8 cellular contexts compared by ENCODE assay signal in genomic region chr1:109099871-109100757, GRCh38. TPM values are rescaled to one million over a fixed set of nuclear protein-coding genes. Genes with fewer than 3 reads are reported as not detected.
A peak's percentile ranks its signal among the peaks of the same experiment; 100 is the strongest.
DNase-seq lines count a peak whose midpoint lies in the region; TF ChIP-seq lines count a peak whose summit lies in the region.

No MANE protein-coding gene starts in this region.

- H3K9ac ChIP-seq in neural cell (ENCODE audit: low read length) = peak overlapping the region; percentile 91

- CTCF ChIA-PET in RWPE1 (lab: Yijun Ruan, JAX) = interaction anchor here (0.6 to 3.3 kb wide), 18 partner anchors 9 to 1673 kb away, joined by 3 to 15 read pairs (median 3); partner anchors contain the start of genes SARS1 and TMEM167B

- 0 to 1% (median 0%) methylated on average over 69 to 79 of the region's 79 CpGs for WGBS in stomach, 5 donors

- H3K36me3 ChIP-seq in neural cell (ENCODE audit: insufficient read depth, low read length) (peaks cover 4% of the 10 kb centered on the region), stomach (peaks cover under 1 to 25% (median 10%) of the 10 kb centered on the region in 4 donors)

- H2AFZ ChIP-seq in neural cell (ENCODE audit: low read depth, low read length) = peak overlapping the region; percentile 56

- POLR2A ChIA-PET in RWPE1 (lab: Yijun Ruan, JAX; ENCODE audit: low non-redundant PET) = interaction anchor here (0.6 to 1.4 kb wide), 13 partner anchors 9 to 911 kb away, joined by 3 to 13 read pairs (median 4); partner anchors contain the start of genes TMEM167B and WDR47

- H3K27me3 ChIP-seq in neural cell (ENCODE audit: insufficient read depth, low read depth, low read length) (no peaks in the 10 kb centered on the region), stomach (no peaks in the 10 kb centered on the region)

- DNase-seq in ELF-1 (ENCODE audit: low read depth, low spot score) (peak; percentile 97), GOT3 (lab: John Stamatoyannopoulos, UW) (peak; percentile 61), LNCaP clone FGC (ENCODE audit: low read depth) (peak; percentile 90), RWPE1 (ENCODE audit: low spot score) (peak; percentile 96), fibroblast of the aortic adventitia (ENCODE audit: low read depth) (peak; percentile 97), stomach (peak; percentile 97)
- DNase-seq in activated effector memory CD4-positive, alpha-beta T cell treated with Interleukin-2 at 50 U/mL for 16 hours = peak; percentile 95

- TF ChIP-seq EP300 in neural cell (conservative IDR thresholded peaks at IDR 0.05; ENCODE audit: poor library complexity, severe bottlenecking) (peak; percentile 76), stomach (IDR thresholded peaks at IDR 0.05) (no peak)

- peak; percentile 77 for TF ChIP-seq RAD21 in neural cell (conservative IDR thresholded peaks at IDR 0.05)

- no peaks in the 10 kb centered on the region for H4K20me1 ChIP-seq in neural cell (ENCODE audit: insufficient read depth)

- no peak overlapping the region for H3K4me2 ChIP-seq in neural cell (ENCODE audit: low read length)

- TF ChIP-seq CTCF in LNCaP clone FGC (IDR thresholded peaks at IDR 0.05; ENCODE audit: control insufficient read depth, extremely low read depth, insufficient read depth) (peak; percentile 90), RWPE1 (conservative IDR thresholded peaks at IDR 0.05; ENCODE audit: low read depth) (peak; percentile 89), fibroblast of the aortic adventitia (IDR thresholded peaks at IDR 0.05; ENCODE audit: insufficient read depth, low read length) (peak; percentile 90), neural cell (IDR thresholded peaks at IDR 0.05; ENCODE audit: poor library complexity, severe bottlenecking) (peak; percentile 97), stomach (IDR thresholded peaks at IDR 0.05) (peak in 5 of 7 experiments; percentile 83 to 98 (median 85))

- peak in 3 of 4 donors; percentile 41 to 96 (median 95) for TF ChIP-seq POLR2A in stomach (IDR thresholded peaks at IDR 0.05)

- H3K9me2 ChIP-seq in neural cell (ENCODE audit: insufficient read depth, low read length) = no peaks in the 10 kb centered on the region

- H3K4me3 ChIP-seq in LNCaP clone FGC (ENCODE audit: low read depth, low read length) (peak overlapping the region; percentile 96), fibroblast of the aortic adventitia (ENCODE audit: low read depth, low read length) (peak overlapping the region; percentile 98), neural cell (ENCODE audit: low read length) (peak overlapping the region; percentile 90), stomach (peak overlapping the region; percentile 91 to 98 (median 94))

- H3K79me2 ChIP-seq in neural cell (replicated peaks; ENCODE audit: insufficient read depth, low read length) = peaks cover 17% of the 10 kb centered on the region

- H3K27ac ChIP-seq in RWPE1 (peak overlapping the region; percentile 89), neural cell (ENCODE audit: low read length) (peak overlapping the region; percentile 88), stomach (peak overlapping the region; percentile 89 to 97 (median 96))

- H3K4me1 ChIP-seq in stomach = peaks cover 13 to 40% (median 33%) of the 10 kb centered on the region in 4 donors

- no peaks in the 10 kb centered on the region for H3F3A ChIP-seq in neural cell (ENCODE audit: insufficient read depth, low read length, poor library complexity, severe bottlenecking)

- intact Hi-C loops in stomach (cut with DNase I; ENCODE audit: low total_unique reads) = no loop called here

- H3K9me3 ChIP-seq in neural cell (ENCODE audit: low read length) = no peaks in the 10 kb centered on the region
- no peaks in the 10 kb centered on the region for H3K9me3 ChIP-seq in stomach

TF ChIP-seq in neural cell, 6 proteins besides CTCF, POLR2A, EP300 and RAD21:
- TF ChIP-seq TAF1 (IDR thresholded peaks at IDR 0.05; ENCODE audit: low read depth) (peak; percentile 90), REST (IDR thresholded peaks at IDR 0.05; ENCODE audit: borderline replicate concordance) (peak; percentile 82), POLR2AphosphoS5 (IDR thresholded peaks at IDR 0.05) (peak; percentile 100), SMC3 (conservative IDR thresholded peaks at IDR 0.05; ENCODE audit: poor library complexity) (peak; percentile 91), EZH2 (IDR thresholded peaks at IDR 0.05; ENCODE audit: borderline replicate concordance, insufficient read depth, low read length, poor library complexity, severe bottlenecking) (no peak), MXI1 (conservative IDR thresholded peaks at IDR 0.05; ENCODE audit: poor library complexity, severe bottlenecking) (peak; percentile 93)
TF ChIP-seq in neural cell: peak in this region for 5.

RNA-seq across cellular contexts. Expression of gene TMEM167B, which starts 9.6 kb away (rescaled TPM):
- total RNA-seq in fibroblast of the aortic adventitia (ENCODE audit: low replicate concordance) (26.1 and 28.8 TPM in 2 replicates), stomach (10 to 100 TPM in 3 of 5 donors, 1 to 10 TPM in 1, not detected in 1; 2.9 to 70.1 (median 44.6) TPM)
- polyA plus RNA-seq in neural cell (52.2 and 53.9 TPM in 2 replicates), stomach (10 to 100 TPM; 15.4 to 26.9 (median 16.3) TPM)
- 43.8 and 48.2 TPM in 2 replicates for polyA minus RNA-seq in neural cell

RNA-seq across cellular contexts. Expression of gene ELAPOR1, which starts 13.8 kb away (rescaled TPM):
- total RNA-seq in fibroblast of the aortic adventitia (ENCODE audit: low replicate concordance) (0.16 and 0.45 TPM in 2 replicates), stomach (100 to 1,000 TPM in 2 of 5 donors, 10 to 100 TPM in 3; 56.8 to 185 (median 84.3) TPM)
- polyA plus RNA-seq in neural cell (16.8 and 18.8 TPM in 2 replicates), stomach (10 to 100 TPM; 25.5 to 47.7 (median 35.1) TPM)
- polyA minus RNA-seq in neural cell = 21.7 and 23.5 TPM in 2 replicates

RNA-seq across cellular contexts. Expression of gene TAF13, which starts 24.3 kb away (rescaled TPM):
- 131 and 287 TPM in 2 replicates for total RNA-seq in fibroblast of the aortic adventitia (ENCODE audit: low replicate concordance)
- 60.1 and 61.4 TPM in 2 replicates for polyA plus RNA-seq in neural cell
- 49.4 and 65.2 TPM in 2 replicates for polyA minus RNA-seq in neural cell
- 10 to 100 TPM in 4 of 5 donors, 1 to 10 TPM in 1; 3.5 to 69.9 (median 25.2) TPM for total RNA-seq in stomach
- 10 to 100 TPM; 20.4 to 48.6 (median 46.8) TPM for polyA plus RNA-seq in stomach

RNA-seq across cellular contexts. Expression of gene WDR47, which starts 58.2 kb away (rescaled TPM):
- total RNA-seq in fibroblast of the aortic adventitia (ENCODE audit: low replicate concordance) = 22.1 and 26.0 TPM in 2 replicates
- polyA plus RNA-seq in neural cell = 65.7 and 76.3 TPM in 2 replicates
- 166 and 184 TPM in 2 replicates for polyA minus RNA-seq in neural cell
- 10 to 100 TPM in 3 of 5 donors, 1 to 10 TPM in 2; 4.9 to 16.9 (median 11.1) TPM for total RNA-seq in stomach
- polyA plus RNA-seq in stomach = 1 to 10 TPM; 3.7 to 3.8 (median 3.7) TPM

Comparison
In these comparisons a context has a peak if more than half of its experiments do, and no peak if none do; other contexts are left out.
1. Peak in every context shown above with its lines: DNase-seq, H3K4me3 ChIP-seq and H3K27ac ChIP-seq.
2. RNA of gene ELAPOR1, which starts 13.8 kb away (total RNA-seq): 56.8 to 185 TPM in stomach; 0.16 to 0.45 TPM in fibroblast of the aortic adventitia; every median in the first group is over 10 times any median in the second.